ENCODE assay signal across 24 cellular contexts in the genomic region with DNA sequence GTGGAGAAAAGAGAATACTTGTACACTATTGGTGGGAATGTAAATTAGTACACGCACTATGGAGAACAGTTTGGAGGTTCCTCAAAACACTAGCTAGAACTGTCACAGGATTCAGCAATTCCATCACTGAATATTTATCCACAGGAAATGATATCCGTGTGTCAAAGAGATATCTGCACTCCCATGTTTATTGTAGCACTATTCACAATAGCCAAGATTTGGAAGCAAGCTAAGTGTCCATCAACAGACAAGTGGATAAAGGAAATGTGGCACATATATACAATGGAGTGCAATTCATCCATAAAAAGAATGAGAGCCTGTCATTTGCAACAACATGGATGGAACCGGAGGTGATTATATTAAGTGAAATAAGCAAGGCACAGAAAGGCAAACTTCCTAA.
"Had no signal": no experiment of that assay in that cellular context is flagged by ENCODE, and none has a peak within 500 bp of the region (broad histone marks: within the 10 kb centered on the region; RNA-seq: fewer than 3 reads in every experiment).

No MANE protein-coding gene starts in this region.

- H3K36me3 ChIP-seq: stomach, suprapubic skin, thoracic aorta, thyroid gland, tibial artery, transverse colon, upper lobe of left lung, upper lobe of right lung, uterus, vagina had no signal

- DNase-seq: stimulated activated CD4-positive, alpha-beta T cell treated with anti-CD3 and anti-CD28 coated beads, Interleukin-2, amount 100 ng/mL, for 48 hours; stimulated activated CD4-positive, alpha-beta T cell treated with anti-CD3 and anti-CD28 coated beads, Interleukin-4, amount 100 ng/mL, for 1 hour; stimulated activated CD4-positive, alpha-beta T cell treated with anti-CD3 and anti-CD28 coated beads, Interleukin-4, amount 100 ng/mL, for 24 hours; stimulated activated CD4-positive, alpha-beta T cell treated with anti-CD3 and anti-CD28 coated beads, Interleukin-4, amount 100 ng/mL, for 4 hours; stimulated activated CD8-positive, alpha-beta memory T cell treated with anti-CD3 and anti-CD28 coated beads, Interleukin-4, amount 100 ng/mL, for 48 hours; stimulated activated naive B cell treated with anti-CD40 and anti-IgM and Interleukin-4, amounts not matched to agents 10 μg/mL and 1 μg/mL and 100 μg/mL, for 72 hours; stimulated activated naive CD4-positive, alpha-beta T cell; stimulated activated naive CD4-positive, alpha-beta T cell treated with Interleukin-2 at 50 U/mL for 16 hours; stimulated activated naive CD8-positive, alpha-beta T cell treated with anti-CD3 and anti-CD28 coated beads, Interleukin-15, amount 100 ng/mL, for 72 hours; stimulated activated naive CD8-positive, alpha-beta T cell treated with anti-CD3 and anti-CD28 coated beads, Interleukin-15, Interleukin-2, amounts not matched to agents 100 U/mL and 50 U/mL, for 24 hours; stomach; substantia nigra; testis; thyroid gland; tibial artery; transverse colon; trophoblast cell; upper lobe of left lung; upper lobe of right lung; uterus had no signal

- H3K4me3 ChIP-seq: stomach, suprapubic skin, testis, thoracic aorta, thyroid gland, tibial artery, tibial nerve, transverse colon, upper lobe of left lung, upper lobe of right lung, uterus, vagina had no signal

- H3K27me3 ChIP-seq: stomach, suprapubic skin, testis, thyroid gland, tibial artery, tibial nerve, transverse colon, upper lobe of left lung, upper lobe of right lung, uterus, vagina had no signal

- H3K27ac ChIP-seq: stomach, suprapubic skin, testis, thoracic aorta, thyroid gland, tibial artery, tibial nerve, transverse colon, upper lobe of left lung, upper lobe of right lung, uterus, vagina had no signal

- H3K9me3 ChIP-seq: stomach, suprapubic skin, testis, thoracic aorta, thyroid gland, tibial artery, transverse colon, upper lobe of left lung, upper lobe of right lung, uterus, vagina had no signal
